13 cellular contexts compared by ENCODE assay signal in the genomic region with DNA sequence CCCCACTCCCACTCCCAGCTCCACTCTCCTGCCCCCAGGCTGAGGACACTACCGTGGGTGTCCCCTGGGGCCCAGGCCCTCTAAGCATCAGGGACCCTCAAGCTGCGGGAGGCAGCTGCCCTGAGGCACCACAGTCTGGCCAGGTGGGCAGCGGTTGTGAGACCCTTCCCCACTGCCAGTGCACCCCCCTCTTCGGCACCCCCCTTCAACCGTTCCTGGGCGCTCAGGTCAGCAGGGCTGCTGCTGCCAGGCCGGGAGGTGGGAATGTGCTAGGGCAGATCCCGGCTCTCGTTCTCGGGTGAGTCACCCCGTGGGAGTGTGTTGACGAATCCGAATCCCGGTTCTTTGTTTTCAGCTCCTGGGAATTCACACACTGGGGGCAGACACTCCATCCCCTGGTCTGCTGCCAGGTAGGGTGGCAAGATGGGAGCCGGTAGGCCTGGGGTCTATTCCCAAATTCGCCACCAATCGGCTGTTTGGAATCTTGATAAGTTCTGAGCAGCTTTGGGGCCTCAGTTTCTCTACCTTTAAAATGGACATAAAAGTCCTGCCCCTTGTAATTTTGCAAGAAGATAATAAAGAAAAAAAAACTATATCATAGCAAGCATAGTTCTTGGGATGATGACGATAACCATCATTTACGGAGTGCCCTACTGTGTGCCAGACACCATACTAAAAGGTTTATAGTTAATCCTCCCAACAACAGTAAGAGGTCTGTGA. TPM values are rescaled to one million over a fixed set of nuclear protein-coding genes. Genes with fewer than 3 reads are reported as not detected.
A peak's percentile ranks its signal among the peaks of the same experiment; 100 is the strongest.
DNase-seq lines count a peak whose midpoint lies in the region; ATAC-seq and TF ChIP-seq lines count a peak whose summit lies in the region.
"Had no signal": no experiment of that assay in that cellular context is flagged by ENCODE, and none has a peak within 500 bp of the region (broad histone marks: within the 10 kb centered on the region; RNA-seq: fewer than 3 reads in every experiment).

No MANE protein-coding gene starts in this region.

- no peaks in the 10 kb centered on the region for H3K36me3 ChIP-seq in ovary

- H3K4me3 ChIP-seq in ovary, result no peak overlapping the region

- H3K36me3 Mint-ChIP-seq in natural killer cell treated with Interleukin-12 subunit alpha and Interleukin-12 subunit beta and Interleukin-15 and Interleukin-18, amount 100 ng/mL, for 72 hours, result no peaks in the 10 kb centered on the region
- H3K36me3 Mint-ChIP-seq: brain; naive thymus-derived CD8-positive, alpha-beta T cell; type B pancreatic cell had no signal

- H3K27ac ChIP-seq in epithelial cell of prostate (peak overlapping the region; percentile 69), ovary (no peak overlapping the region)

- no peak for TF ChIP-seq EP300 in ovary (IDR thresholded peaks at IDR 0.05)

- H3K4me1 Mint-ChIP-seq in natural killer cell treated with Interleukin-12 subunit alpha and Interleukin-12 subunit beta and Interleukin-15 and Interleukin-18, amount 100 ng/mL, for 72 hours (ENCODE audit: low read depth in 2 of 2), result no peaks in the 10 kb centered on the region
- H3K4me1 Mint-ChIP-seq: naive thymus-derived CD8-positive, alpha-beta T cell had no signal

- no peaks in the 10 kb centered on the region for H3K27me3 ChIP-seq in ovary

- 29 to 37% (median 31%) methylated on average over 19 of the region's 19 CpGs for WGBS in ovary, 3 donors

- no peak for TF ChIP-seq POLR2A in ovary (IDR thresholded peaks at IDR 0.05)

- TF ChIP-seq CTCF in ovary (IDR thresholded peaks at IDR 0.05), result no peak

- no peaks in the 10 kb centered on the region for H3K9me3 Mint-ChIP-seq in natural killer cell treated with Interleukin-12 subunit alpha and Interleukin-12 subunit beta and Interleukin-15 and Interleukin-18, amount 100 ng/mL, for 72 hours
- H3K9me3 Mint-ChIP-seq: naive thymus-derived CD8-positive, alpha-beta T cell; type B pancreatic cell had no signal

- DNase-seq in GM03348 (ENCODE audit: low spot score), result peak; percentile 90
- peak; percentile 94 for DNase-seq in NCI-H226
- DNase-seq in epithelial cell of prostate (ENCODE audit: low read depth, low spot score), result peak; percentile 54
- DNase-seq in ovary, result peak in 3 of 5 donors; percentile 14 to 47 (median 25)
- no peak for DNase-seq in activated CD4-positive, CD25-positive, alpha-beta regulatory T cell (lab: John Stamatoyannopoulos, UW)
- DNase-seq in stimulated activated CD4-positive, alpha-beta T cell treated with anti-CD3 and anti-CD28 coated beads, Interleukin-15, amount 100 ng/mL, for 24 hours, result no peak
- no peak for DNase-seq in natural killer cell treated with Interleukin-12 subunit alpha and Interleukin-12 subunit beta and Interleukin-15 and Interleukin-18, amount 100 ng/mL, for 72 hours (ENCODE audit: low spot score)
- DNase-seq: DMS153; naive thymus-derived CD8-positive, alpha-beta T cell; SIG-M5 had no signal

- H3K4me1 ChIP-seq in ovary (ENCODE audit: insufficient read depth), result no peaks in the 10 kb centered on the region

- no peak overlapping the region for H3K27ac Mint-ChIP-seq in natural killer cell treated with Interleukin-12 subunit alpha and Interleukin-12 subunit beta and Interleukin-15 and Interleukin-18, amount 100 ng/mL, for 72 hours
- H3K27ac Mint-ChIP-seq: naive thymus-derived CD8-positive, alpha-beta T cell; type B pancreatic cell had no signal

- H3K27me3 Mint-ChIP-seq in natural killer cell treated with Interleukin-12 subunit alpha and Interleukin-12 subunit beta and Interleukin-15 and Interleukin-18, amount 100 ng/mL, for 72 hours, result peaks cover 9 to 11% of the 10 kb centered on the region in 2 donors

- no peak overlapping the region for H3K4me3 Mint-ChIP-seq in natural killer cell treated with Interleukin-12 subunit alpha and Interleukin-12 subunit beta and Interleukin-15 and Interleukin-18, amount 100 ng/mL, for 72 hours
- H3K4me3 Mint-ChIP-seq: brain; naive thymus-derived CD8-positive, alpha-beta T cell; type B pancreatic cell had no signal

- H3K9me3 ChIP-seq in ovary, result no peaks in the 10 kb centered on the region

- intact Hi-C loops in ovary (cut with DNase I), result no loop called here

- no peak for ATAC-seq in GM18870 (IDR thresholded peaks at IDR 0.05; ENCODE audit: unreplicated experiment)
- ATAC-seq in natural killer cell treated with Interleukin-12 subunit alpha and Interleukin-12 subunit beta and Interleukin-15 and Interleukin-18, amount 100 ng/mL, for 72 hours, result no peak
- ATAC-seq: naive thymus-derived CD8-positive, alpha-beta T cell had no signal

RNA-seq across cellular contexts. Expression of gene CASZ1, which starts 28.5 kb away (rescaled TPM):
- 10 to 100 TPM in 3 of 7 donors, 1 to 10 TPM in 4; 2.4 to 15.7 (median 4.5) TPM for total RNA-seq in ovary
- polyA plus RNA-seq in ovary, result 1 to 10 TPM; 2.4 to 2.8 TPM
- 10 to 100 TPM; 13.5 to 17.8 TPM for total RNA-seq in natural killer cell treated with Interleukin-12 subunit alpha and Interleukin-12 subunit beta and Interleukin-15 and Interleukin-18, amount 100 ng/mL, for 72 hours

Comparison
In these comparisons a context has a peak if more than half of its experiments do, and no peak if none do; other contexts are left out.
1. DNase-seq: peak in GM03348 (single experiment), NCI-H226 (single experiment), epithelial cell of prostate (single experiment) and ovary (3 of 5); none in activated CD4-positive, CD25-positive, alpha-beta regulatory T cell (0 of 4), stimulated activated CD4-positive, alpha-beta T cell treated with anti-CD3 and anti-CD28 coated beads, Interleukin-15, amount 100 ng/mL, for 24 hours (single experiment) and natural killer cell treated with Interleukin-12 subunit alpha and Interleukin-12 subunit beta and Interleukin-15 and Interleukin-18, amount 100 ng/mL, for 72 hours (single experiment).